1 cellular context compared by ENCODE assay signal in genomic region chr10:125149278-125150047, GRCh38.
TF ChIP-seq lines count a peak whose summit lies in the region.

No MANE protein-coding gene starts in this region.

TF ChIP-seq in GM23338, 12 proteins besides CTCF, POLR2A, EP300 and RAD21 (continued from another document):
- TF ChIP-seq REST (IDR thresholded peaks at IDR 0.05; ENCODE audit: unreplicated experiment) (no peak), POLR2AphosphoS5 (IDR thresholded peaks at IDR 0.05; ENCODE audit: low read depth) (no peak; the same call in 1 of the 2 replicates), ZNF331 (CRISPR knock-in tag; IDR thresholded peaks at IDR 0.05; ENCODE audit: low read depth) (no peak)
